In genomic region chr19:3284759-3285646, GRCh38 we compare ENCODE assay signal across 1 cellular context.
TF ChIP-seq lines count a peak whose summit lies in the region.

No MANE protein-coding gene starts in this region.

TF ChIP-seq in HepG2, 621 proteins besides CTCF, POLR2A, EP300 and RAD21 (continued from another document and continues in another):
- TF ChIP-seq ZNF326 (CRISPR knock-in tag; IDR thresholded peaks at IDR 0.05; ENCODE audit: borderline replicate concordance) = no peak
- TF ChIP-seq HBP1 (CRISPR knock-in tag; IDR thresholded peaks at IDR 0.05; ENCODE audit: low read depth) = no peak
- no peak for TF ChIP-seq MIXL1 (CRISPR knock-in tag; IDR thresholded peaks at IDR 0.05)
- no peak for TF ChIP-seq ZBTB49 (CRISPR knock-in tag; IDR thresholded peaks at IDR 0.05; ENCODE audit: borderline replicate concordance)
- TF ChIP-seq TOE1 (CRISPR knock-in tag; IDR thresholded peaks at IDR 0.05) = no peak
- no peak for TF ChIP-seq ZBTB43 (CRISPR knock-in tag; conservative IDR thresholded peaks at IDR 0.05)
- TF ChIP-seq ZNF337 (CRISPR knock-in tag; IDR thresholded peaks at IDR 0.05; ENCODE audit: borderline replicate concordance, low read depth) = no peak
- no peak for TF ChIP-seq ZNF598 (CRISPR knock-in tag; IDR thresholded peaks at IDR 0.05; ENCODE audit: borderline replicate concordance)
- no peak for TF ChIP-seq ZNF264 (CRISPR knock-in tag; IDR thresholded peaks at IDR 0.05)
- 0 out of 2 replicates have a peak, but pooled peaks have one; percentile 13 for TF ChIP-seq TGIF2 (CRISPR knock-in tag; IDR thresholded peaks at IDR 0.05)
- TF ChIP-seq TBX3 (IDR thresholded peaks at IDR 0.05; ENCODE audit: borderline replicate concordance) = no peak
- TF ChIP-seq HMGA1 (CRISPR knock-in tag; conservative IDR thresholded peaks at IDR 0.05) = no peak
- TF ChIP-seq NFKBIZ (CRISPR knock-in tag; IDR thresholded peaks at IDR 0.05) = no peak; the same call in 1 of the 2 replicates
- 0 out of 2 replicates have a peak, but pooled peaks have one; percentile 26 for TF ChIP-seq ZNF232 (CRISPR knock-in tag; IDR thresholded peaks at IDR 0.05; ENCODE audit: borderline replicate concordance)
- no peak for TF ChIP-seq HOXA7 (CRISPR knock-in tag; IDR thresholded peaks at IDR 0.05)
- no peak for TF ChIP-seq ZBTB40 (IDR thresholded peaks at IDR 0.05)
- TF ChIP-seq ZBTB40 (CRISPR knock-in tag; IDR thresholded peaks at IDR 0.05) = peak; percentile 51; the same call in 1 of the 2 replicates
- no peak for TF ChIP-seq HOXA5 (CRISPR knock-in tag; IDR thresholded peaks at IDR 0.05)
- no peak for TF ChIP-seq SRSF9 (IDR thresholded peaks at IDR 0.05; ENCODE audit: borderline replicate concordance, insufficient read depth, low read depth, low read length, poor library complexity, severe bottlenecking)
- TF ChIP-seq ZFP90 (CRISPR knock-in tag; IDR thresholded peaks at IDR 0.05; ENCODE audit: borderline replicate concordance) = no peak
- no peak for TF ChIP-seq MTA3 (CRISPR knock-in tag; IDR thresholded peaks at IDR 0.05)
- no peak for TF ChIP-seq ZNF331 (CRISPR knock-in tag; IDR thresholded peaks at IDR 0.05)
- TF ChIP-seq MEIS2 (CRISPR knock-in tag; IDR thresholded peaks at IDR 0.05) = no peak
- 0 out of 2 replicates have a peak, but pooled peaks have one; percentile 35 for TF ChIP-seq ISL2 (CRISPR knock-in tag; IDR thresholded peaks at IDR 0.05)
- TF ChIP-seq PCBP1 (IDR thresholded peaks at IDR 0.05; ENCODE audit: borderline replicate concordance, low read depth, low read length) = no peak
- no peak for TF ChIP-seq ZNF713 (CRISPR knock-in tag; IDR thresholded peaks at IDR 0.05)
- no peak for TF ChIP-seq HNRNPK (IDR thresholded peaks at IDR 0.05; ENCODE audit: low read depth, low read length, poor library complexity, severe bottlenecking)
- peak; percentile 94 for TF ChIP-seq SP4 (CRISPR knock-in tag; IDR thresholded peaks at IDR 0.05)
- peak; percentile 29; the same call in 1 of the 2 replicates for TF ChIP-seq FOXP4 (CRISPR knock-in tag; IDR thresholded peaks at IDR 0.05)
- TF ChIP-seq ZSCAN9 (CRISPR knock-in tag; IDR thresholded peaks at IDR 0.05; ENCODE audit: borderline replicate concordance) = no peak
- TF ChIP-seq SIN3B (IDR thresholded peaks at IDR 0.05; ENCODE audit: low read length) = no peak
- TF ChIP-seq NCOA2 (CRISPR knock-in tag; IDR thresholded peaks at IDR 0.05) = no peak
- no peak for TF ChIP-seq ZNF317 (CRISPR knock-in tag; IDR thresholded peaks at IDR 0.05)
- TF ChIP-seq ZNF746 (CRISPR knock-in tag; IDR thresholded peaks at IDR 0.05) = no peak
- no peak for TF ChIP-seq ZNF143 (CRISPR knock-in tag; IDR thresholded peaks at IDR 0.05)
- TF ChIP-seq YEATS4 (CRISPR knock-in tag; IDR thresholded peaks at IDR 0.05; ENCODE audit: borderline replicate concordance) = no peak
- no peak for TF ChIP-seq ZFP41 (CRISPR knock-in tag; IDR thresholded peaks at IDR 0.05; ENCODE audit: borderline replicate concordance)
- TF ChIP-seq KDM3A (CRISPR knock-in tag; IDR thresholded peaks at IDR 0.05; ENCODE audit: low read depth) = no peak
- TF ChIP-seq ZNF430 (CRISPR knock-in tag; IDR thresholded peaks at IDR 0.05) = no peak
- TF ChIP-seq SMARCE1 (IDR thresholded peaks at IDR 0.05; ENCODE audit: borderline replicate concordance) = no peak
- no peak for TF ChIP-seq ZNF720 (CRISPR knock-in tag; IDR thresholded peaks at IDR 0.05)
- no peak for TF ChIP-seq ARNTL (CRISPR knock-in tag; IDR thresholded peaks at IDR 0.05)
- TF ChIP-seq BCL6 (CRISPR knock-in tag; IDR thresholded peaks at IDR 0.05) = no peak
- TF ChIP-seq ZBTB42 (CRISPR knock-in tag; IDR thresholded peaks at IDR 0.05) = no peak
- TF ChIP-seq SRSF1 (optimal IDR thresholded peaks at IDR 0.05; ENCODE audit: low read depth, low read length) = no peak
- TF ChIP-seq XBP1 (CRISPR knock-in tag; IDR thresholded peaks at IDR 0.05) = no peak
- TF ChIP-seq DRAP1 (CRISPR knock-in tag; IDR thresholded peaks at IDR 0.05) = peak; percentile 92
- no peak for TF ChIP-seq HDAC2 (CRISPR knock-in tag; IDR thresholded peaks at IDR 0.05)
- TF ChIP-seq TRAFD1 (CRISPR knock-in tag; IDR thresholded peaks at IDR 0.05; ENCODE audit: borderline replicate concordance) = no peak
- TF ChIP-seq ARNT (IDR thresholded peaks at IDR 0.05) = no peak
- no peak for TF ChIP-seq ZNF878 (CRISPR knock-in tag; IDR thresholded peaks at IDR 0.05)
- no peak for TF ChIP-seq AHR (CRISPR knock-in tag; IDR thresholded peaks at IDR 0.05)
- TF ChIP-seq ATF7-NPFF (CRISPR knock-in tag; IDR thresholded peaks at IDR 0.05; ENCODE audit: low read depth) = no peak; the same call in 1 of the 2 replicates
- no peak for TF ChIP-seq ZNF282 (IDR thresholded peaks at IDR 0.05; ENCODE audit: partially characterized antibody)
